In the genomic region with DNA sequence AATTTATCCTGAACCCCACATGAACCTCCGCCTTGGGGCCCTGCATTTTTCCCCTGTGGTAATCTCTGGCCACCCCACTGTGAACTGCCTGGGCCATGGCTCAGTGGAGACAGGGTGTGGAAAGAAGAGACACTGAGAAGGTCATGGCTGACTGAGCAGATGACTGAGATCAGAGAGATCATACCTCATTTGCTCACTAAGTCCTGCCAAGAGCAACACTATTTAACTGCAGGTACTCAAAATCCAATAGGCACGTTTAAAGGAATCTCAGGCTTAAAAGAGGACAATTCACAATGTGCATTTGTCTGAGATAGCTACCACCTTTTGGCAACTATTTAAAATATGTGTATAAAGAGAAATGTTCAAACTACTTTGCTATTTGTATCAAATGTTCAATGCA, we compare ENCODE assay signal across 1 cellular context.
TF ChIP-seq lines count a peak whose summit lies in the region.

No MANE protein-coding gene starts in this region.

TF ChIP-seq in HEK293, 187 proteins besides CTCF, POLR2A, EP300 and RAD21 (continued from another document and continues in another):
- TF ChIP-seq, protein P1, sequence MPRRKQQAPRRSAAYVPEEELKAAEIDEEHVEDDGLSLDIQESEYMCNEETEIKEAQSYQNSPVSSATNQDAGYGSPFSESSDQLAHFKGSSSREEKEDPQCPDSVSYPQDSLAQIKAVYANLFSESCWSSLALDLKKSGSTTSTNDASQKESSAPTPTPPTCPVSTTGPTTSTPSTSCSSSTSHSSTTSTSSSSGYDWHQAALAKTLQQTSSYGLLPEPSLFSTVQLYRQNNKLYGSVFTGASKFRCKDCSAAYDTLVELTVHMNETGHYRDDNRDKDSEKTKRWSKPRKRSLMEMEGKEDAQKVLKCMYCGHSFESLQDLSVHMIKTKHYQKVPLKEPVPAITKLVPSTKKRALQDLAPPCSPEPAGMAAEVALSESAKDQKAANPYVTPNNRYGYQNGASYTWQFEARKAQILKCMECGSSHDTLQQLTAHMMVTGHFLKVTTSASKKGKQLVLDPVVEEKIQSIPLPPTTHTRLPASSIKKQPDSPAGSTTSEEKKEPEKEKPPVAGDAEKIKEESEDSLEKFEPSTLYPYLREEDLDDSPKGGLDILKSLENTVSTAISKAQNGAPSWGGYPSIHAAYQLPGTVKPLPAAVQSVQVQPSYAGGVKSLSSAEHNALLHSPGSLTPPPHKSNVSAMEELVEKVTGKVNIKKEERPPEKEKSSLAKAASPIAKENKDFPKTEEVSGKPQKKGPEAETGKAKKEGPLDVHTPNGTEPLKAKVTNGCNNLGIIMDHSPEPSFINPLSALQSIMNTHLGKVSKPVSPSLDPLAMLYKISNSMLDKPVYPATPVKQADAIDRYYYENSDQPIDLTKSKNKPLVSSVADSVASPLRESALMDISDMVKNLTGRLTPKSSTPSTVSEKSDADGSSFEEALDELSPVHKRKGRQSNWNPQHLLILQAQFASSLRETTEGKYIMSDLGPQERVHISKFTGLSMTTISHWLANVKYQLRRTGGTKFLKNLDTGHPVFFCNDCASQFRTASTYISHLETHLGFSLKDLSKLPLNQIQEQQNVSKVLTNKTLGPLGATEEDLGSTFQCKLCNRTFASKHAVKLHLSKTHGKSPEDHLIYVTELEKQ (tag by site-specific recombination; IDR thresholded peaks at IDR 0.05; ENCODE audit: borderline replicate concordance): peak; percentile 88
- TF ChIP-seq ZNF677 (tag by site-specific recombination; IDR thresholded peaks at IDR 0.05): no peak
- peak; percentile 70; the same call in 1 of the 2 replicates for TF ChIP-seq KLF7 (tag by site-specific recombination; IDR thresholded peaks at IDR 0.05; ENCODE audit: borderline replicate concordance)
- TF ChIP-seq ZNF335 (tag by site-specific recombination; conservative IDR thresholded peaks at IDR 0.05): no peak
- no peak for TF ChIP-seq ZNF624 (tag by site-specific recombination; IDR thresholded peaks at IDR 0.05)
- no peak for TF ChIP-seq ZNF416 (tag by site-specific recombination; IDR thresholded peaks at IDR 0.05)
- no peak for TF ChIP-seq ZNF350 (tag by site-specific recombination; IDR thresholded peaks at IDR 0.05)
- TF ChIP-seq, protein P2, sequence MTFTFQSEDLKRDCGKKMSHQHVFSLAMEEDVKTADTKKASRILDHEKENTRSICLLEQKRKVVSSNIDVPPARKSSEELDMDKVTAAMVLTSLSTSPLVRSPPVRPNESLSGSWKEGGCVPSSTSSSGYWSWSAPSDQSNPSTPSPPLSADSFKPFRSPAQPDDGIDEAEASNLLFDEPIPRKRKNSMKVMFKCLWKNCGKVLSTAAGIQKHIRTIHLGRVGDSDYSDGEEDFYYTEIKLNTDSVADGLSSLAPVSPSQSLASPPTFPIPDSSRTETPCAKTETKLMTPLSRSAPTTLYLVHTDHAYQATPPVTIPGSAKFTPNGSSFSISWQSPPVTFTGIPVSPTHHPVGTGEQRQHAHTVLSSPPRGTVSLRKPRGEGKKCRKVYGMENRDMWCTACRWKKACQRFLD (tag by site-specific recombination; IDR thresholded peaks at IDR 0.05): no peak
- no peak for TF ChIP-seq ZNF112 (tag by site-specific recombination; IDR thresholded peaks at IDR 0.05)
- no peak for TF ChIP-seq BCL11B (tag by site-specific recombination; IDR thresholded peaks at IDR 0.05; ENCODE audit: low read depth)
- no peak for TF ChIP-seq ZNF670 (tag by site-specific recombination; IDR thresholded peaks at IDR 0.05; ENCODE audit: low read depth)
- no peak for TF ChIP-seq ZNF37A (tag by site-specific recombination; IDR thresholded peaks at IDR 0.05)
- no peak for TF ChIP-seq YY2 (tag by site-specific recombination; IDR thresholded peaks at IDR 0.05)
- no peak for TF ChIP-seq ZNF707 (tag by site-specific recombination; IDR thresholded peaks at IDR 0.05)
- TF ChIP-seq, protein P3, sequence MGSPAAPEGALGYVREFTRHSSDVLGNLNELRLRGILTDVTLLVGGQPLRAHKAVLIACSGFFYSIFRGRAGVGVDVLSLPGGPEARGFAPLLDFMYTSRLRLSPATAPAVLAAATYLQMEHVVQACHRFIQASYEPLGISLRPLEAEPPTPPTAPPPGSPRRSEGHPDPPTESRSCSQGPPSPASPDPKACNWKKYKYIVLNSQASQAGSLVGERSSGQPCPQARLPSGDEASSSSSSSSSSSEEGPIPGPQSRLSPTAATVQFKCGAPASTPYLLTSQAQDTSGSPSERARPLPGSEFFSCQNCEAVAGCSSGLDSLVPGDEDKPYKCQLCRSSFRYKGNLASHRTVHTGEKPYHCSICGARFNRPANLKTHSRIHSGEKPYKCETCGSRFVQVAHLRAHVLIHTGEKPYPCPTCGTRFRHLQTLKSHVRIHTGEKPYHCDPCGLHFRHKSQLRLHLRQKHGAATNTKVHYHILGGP (tag by site-specific recombination; IDR thresholded peaks at IDR 0.05): 0 out of 2 replicates have a peak, but pooled peaks have one; percentile 14
- no peak for TF ChIP-seq ZNF600 (tag by site-specific recombination; IDR thresholded peaks at IDR 0.05)
- peak; percentile 93 for TF ChIP-seq WT1 (tag by site-specific recombination; IDR thresholded peaks at IDR 0.05)
- no peak for TF ChIP-seq ZNF473 (tag by site-specific recombination; IDR thresholded peaks at IDR 0.05)
- no peak for TF ChIP-seq ZNF549 (tag by site-specific recombination; IDR thresholded peaks at IDR 0.05)
- TF ChIP-seq, protein P4, sequence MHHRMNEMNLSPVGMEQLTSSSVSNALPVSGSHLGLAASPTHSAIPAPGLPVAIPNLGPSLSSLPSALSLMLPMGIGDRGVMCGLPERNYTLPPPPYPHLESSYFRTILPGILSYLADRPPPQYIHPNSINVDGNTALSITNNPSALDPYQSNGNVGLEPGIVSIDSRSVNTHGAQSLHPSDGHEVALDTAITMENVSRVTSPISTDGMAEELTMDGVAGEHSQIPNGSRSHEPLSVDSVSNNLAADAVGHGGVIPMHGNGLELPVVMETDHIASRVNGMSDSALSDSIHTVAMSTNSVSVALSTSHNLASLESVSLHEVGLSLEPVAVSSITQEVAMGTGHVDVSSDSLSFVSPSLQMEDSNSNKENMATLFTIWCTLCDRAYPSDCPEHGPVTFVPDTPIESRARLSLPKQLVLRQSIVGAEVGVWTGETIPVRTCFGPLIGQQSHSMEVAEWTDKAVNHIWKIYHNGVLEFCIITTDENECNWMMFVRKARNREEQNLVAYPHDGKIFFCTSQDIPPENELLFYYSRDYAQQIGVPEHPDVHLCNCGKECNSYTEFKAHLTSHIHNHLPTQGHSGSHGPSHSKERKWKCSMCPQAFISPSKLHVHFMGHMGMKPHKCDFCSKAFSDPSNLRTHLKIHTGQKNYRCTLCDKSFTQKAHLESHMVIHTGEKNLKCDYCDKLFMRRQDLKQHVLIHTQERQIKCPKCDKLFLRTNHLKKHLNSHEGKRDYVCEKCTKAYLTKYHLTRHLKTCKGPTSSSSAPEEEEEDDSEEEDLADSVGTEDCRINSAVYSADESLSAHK (tag by site-specific recombination; IDR thresholded peaks at IDR 0.05): 0 out of 2 replicates have a peak, but pooled peaks have one; percentile 40
- no peak for TF ChIP-seq ZNF341 (tag by site-specific recombination; IDR thresholded peaks at IDR 0.05; ENCODE audit: low read depth)
- TF ChIP-seq ZNF239 (tag by site-specific recombination; IDR thresholded peaks at IDR 0.05): no peak
- TF ChIP-seq ZNF292 (tag by site-specific recombination; IDR thresholded peaks at IDR 0.05; ENCODE audit: borderline replicate concordance, low read depth): no peak
- TF ChIP-seq, protein P5, sequence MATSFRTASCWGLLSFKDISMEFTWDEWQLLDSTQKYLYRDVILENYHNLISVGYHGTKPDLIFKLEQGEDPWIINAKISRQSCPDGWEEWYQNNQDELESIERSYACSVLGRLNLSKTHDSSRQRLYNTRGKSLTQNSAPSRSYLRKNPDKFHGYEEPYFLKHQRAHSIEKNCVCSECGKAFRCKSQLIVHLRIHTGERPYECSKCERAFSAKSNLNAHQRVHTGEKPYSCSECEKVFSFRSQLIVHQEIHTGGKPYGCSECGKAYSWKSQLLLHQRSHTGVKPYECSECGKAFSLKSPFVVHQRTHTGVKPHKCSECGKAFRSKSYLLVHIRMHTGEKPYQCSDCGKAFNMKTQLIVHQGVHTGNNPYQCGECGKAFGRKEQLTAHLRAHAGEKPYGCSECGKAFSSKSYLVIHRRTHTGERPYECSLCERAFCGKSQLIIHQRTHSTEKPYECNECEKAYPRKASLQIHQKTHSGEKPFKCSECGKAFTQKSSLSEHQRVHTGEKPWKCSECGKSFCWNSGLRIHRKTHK (tag by site-specific recombination; IDR thresholded peaks at IDR 0.05): no peak
- TF ChIP-seq, protein P6, sequence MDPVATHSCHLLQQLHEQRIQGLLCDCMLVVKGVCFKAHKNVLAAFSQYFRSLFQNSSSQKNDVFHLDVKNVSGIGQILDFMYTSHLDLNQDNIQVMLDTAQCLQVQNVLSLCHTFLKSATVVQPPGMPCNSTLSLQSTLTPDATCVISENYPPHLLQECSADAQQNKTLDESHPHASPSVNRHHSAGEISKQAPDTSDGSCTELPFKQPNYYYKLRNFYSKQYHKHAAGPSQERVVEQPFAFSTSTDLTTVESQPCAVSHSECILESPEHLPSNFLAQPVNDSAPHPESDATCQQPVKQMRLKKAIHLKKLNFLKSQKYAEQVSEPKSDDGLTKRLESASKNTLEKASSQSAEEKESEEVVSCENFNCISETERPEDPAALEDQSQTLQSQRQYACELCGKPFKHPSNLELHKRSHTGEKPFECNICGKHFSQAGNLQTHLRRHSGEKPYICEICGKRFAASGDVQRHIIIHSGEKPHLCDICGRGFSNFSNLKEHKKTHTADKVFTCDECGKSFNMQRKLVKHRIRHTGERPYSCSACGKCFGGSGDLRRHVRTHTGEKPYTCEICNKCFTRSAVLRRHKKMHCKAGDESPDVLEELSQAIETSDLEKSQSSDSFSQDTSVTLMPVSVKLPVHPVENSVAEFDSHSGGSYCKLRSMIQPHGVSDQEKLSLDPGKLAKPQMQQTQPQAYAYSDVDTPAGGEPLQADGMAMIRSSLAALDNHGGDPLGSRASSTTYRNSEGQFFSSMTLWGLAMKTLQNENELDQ (tag by site-specific recombination; IDR thresholded peaks at IDR 0.05; ENCODE audit: low read depth): no peak
- no peak for TF ChIP-seq ZBTB1 (tag by site-specific recombination; IDR thresholded peaks at IDR 0.05)
- TF ChIP-seq MZF1 (tag by site-specific recombination; IDR thresholded peaks at IDR 0.05; ENCODE audit: borderline replicate concordance): no peak
- TF ChIP-seq ZNF394 (tag by site-specific recombination; IDR thresholded peaks at IDR 0.05; ENCODE audit: borderline replicate concordance): no peak
- TF ChIP-seq ZNF114 (tag by site-specific recombination; IDR thresholded peaks at IDR 0.05): no peak
- no peak for TF ChIP-seq ZNF571 (tag by site-specific recombination; IDR thresholded peaks at IDR 0.05)
- peak; percentile 79 for TF ChIP-seq GLIS1 (tag by site-specific recombination; IDR thresholded peaks at IDR 0.05)
- no peak for TF ChIP-seq HOXC10 (CRISPR knock-in tag; IDR thresholded peaks at IDR 0.05)
- 0 out of 2 replicates have a peak, but pooled peaks have one; percentile 24 for TF ChIP-seq ZSCAN23 (tag by site-specific recombination; IDR thresholded peaks at IDR 0.05)
- TF ChIP-seq ZNF211 (tag by site-specific recombination; IDR thresholded peaks at IDR 0.05; ENCODE audit: low read depth): no peak
- TF ChIP-seq OVOL3 (tag by site-specific recombination; IDR thresholded peaks at IDR 0.05): peak; percentile 92
- no peak for TF ChIP-seq ZNF174 (tag by site-specific recombination; IDR thresholded peaks at IDR 0.05)
- TF ChIP-seq ZNF24 (tag by site-specific recombination; IDR thresholded peaks at IDR 0.05): 0 out of 2 replicates have a peak, but pooled peaks have one; percentile 73
- peak; percentile 99 for TF ChIP-seq ZIC2 (tag by site-specific recombination; IDR thresholded peaks at IDR 0.05)
- TF ChIP-seq, protein P7, sequence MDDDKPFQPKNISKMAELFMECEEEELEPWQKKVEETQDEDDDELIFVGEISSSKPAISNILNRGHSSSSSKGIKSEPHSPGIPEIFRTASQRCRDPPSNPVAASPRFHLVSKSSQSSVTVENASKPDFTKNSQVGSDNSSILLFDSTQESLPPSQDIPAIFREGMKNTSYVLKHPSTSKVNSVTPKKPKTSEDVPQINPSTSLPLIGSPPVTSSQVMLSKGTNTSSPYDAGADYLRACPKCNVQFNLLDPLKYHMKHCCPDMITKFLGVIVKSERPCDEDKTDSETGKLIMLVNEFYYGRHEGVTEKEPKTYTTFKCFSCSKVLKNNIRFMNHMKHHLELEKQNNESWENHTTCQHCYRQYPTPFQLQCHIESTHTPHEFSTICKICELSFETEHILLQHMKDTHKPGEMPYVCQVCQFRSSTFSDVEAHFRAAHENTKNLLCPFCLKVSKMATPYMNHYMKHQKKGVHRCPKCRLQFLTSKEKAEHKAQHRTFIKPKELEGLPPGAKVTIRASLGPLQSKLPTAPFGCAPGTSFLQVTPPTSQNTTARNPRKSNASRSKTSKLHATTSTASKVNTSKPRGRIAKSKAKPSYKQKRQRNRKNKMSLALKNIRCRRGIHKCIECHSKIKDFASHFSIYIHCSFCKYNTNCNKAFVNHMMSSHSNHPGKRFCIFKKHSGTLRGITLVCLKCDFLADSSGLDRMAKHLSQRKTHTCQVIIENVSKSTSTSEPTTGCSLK (tag by site-specific recombination; IDR thresholded peaks at IDR 0.05): no peak
- peak; percentile 7; the same call in 1 of the 2 replicates for TF ChIP-seq ZNF654 (tag by site-specific recombination; IDR thresholded peaks at IDR 0.05; ENCODE audit: low read depth)
- no peak for TF ChIP-seq YY1 (tag by site-specific recombination; IDR thresholded peaks at IDR 0.05)
- TF ChIP-seq ZNF202 (tag by site-specific recombination; IDR thresholded peaks at IDR 0.05; ENCODE audit: borderline replicate concordance): no peak
- TF ChIP-seq, protein P8, sequence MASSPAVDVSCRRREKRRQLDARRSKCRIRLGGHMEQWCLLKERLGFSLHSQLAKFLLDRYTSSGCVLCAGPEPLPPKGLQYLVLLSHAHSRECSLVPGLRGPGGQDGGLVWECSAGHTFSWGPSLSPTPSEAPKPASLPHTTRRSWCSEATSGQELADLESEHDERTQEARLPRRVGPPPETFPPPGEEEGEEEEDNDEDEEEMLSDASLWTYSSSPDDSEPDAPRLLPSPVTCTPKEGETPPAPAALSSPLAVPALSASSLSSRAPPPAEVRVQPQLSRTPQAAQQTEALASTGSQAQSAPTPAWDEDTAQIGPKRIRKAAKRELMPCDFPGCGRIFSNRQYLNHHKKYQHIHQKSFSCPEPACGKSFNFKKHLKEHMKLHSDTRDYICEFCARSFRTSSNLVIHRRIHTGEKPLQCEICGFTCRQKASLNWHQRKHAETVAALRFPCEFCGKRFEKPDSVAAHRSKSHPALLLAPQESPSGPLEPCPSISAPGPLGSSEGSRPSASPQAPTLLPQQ (tag by site-specific recombination; IDR thresholded peaks at IDR 0.05): 0 out of 2 replicates have a peak, but pooled peaks have one; percentile 34
- TF ChIP-seq ZNF621 (tag by site-specific recombination; IDR thresholded peaks at IDR 0.05): no peak
- no peak for TF ChIP-seq ZNF221 (tag by site-specific recombination; IDR thresholded peaks at IDR 0.05; ENCODE audit: borderline replicate concordance)
- no peak; the same call in 1 of the 2 replicates for TF ChIP-seq ZNF423 (tag by site-specific recombination; IDR thresholded peaks at IDR 0.05)
- TF ChIP-seq, protein P9, sequence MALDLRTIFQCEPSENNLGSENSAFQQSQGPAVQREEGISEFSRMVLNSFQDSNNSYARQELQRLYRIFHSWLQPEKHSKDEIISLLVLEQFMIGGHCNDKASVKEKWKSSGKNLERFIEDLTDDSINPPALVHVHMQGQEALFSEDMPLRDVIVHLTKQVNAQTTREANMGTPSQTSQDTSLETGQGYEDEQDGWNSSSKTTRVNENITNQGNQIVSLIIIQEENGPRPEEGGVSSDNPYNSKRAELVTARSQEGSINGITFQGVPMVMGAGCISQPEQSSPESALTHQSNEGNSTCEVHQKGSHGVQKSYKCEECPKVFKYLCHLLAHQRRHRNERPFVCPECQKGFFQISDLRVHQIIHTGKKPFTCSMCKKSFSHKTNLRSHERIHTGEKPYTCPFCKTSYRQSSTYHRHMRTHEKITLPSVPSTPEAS (tag by site-specific recombination; IDR thresholded peaks at IDR 0.05): 0 out of 2 replicates have a peak, but pooled peaks have one; percentile 13
- peak; percentile 95 for TF ChIP-seq OSR2 (tag by site-specific recombination; IDR thresholded peaks at IDR 0.05)
